Comparison of ENCODE assay signal across 16 cellular contexts in the genomic region with DNA sequence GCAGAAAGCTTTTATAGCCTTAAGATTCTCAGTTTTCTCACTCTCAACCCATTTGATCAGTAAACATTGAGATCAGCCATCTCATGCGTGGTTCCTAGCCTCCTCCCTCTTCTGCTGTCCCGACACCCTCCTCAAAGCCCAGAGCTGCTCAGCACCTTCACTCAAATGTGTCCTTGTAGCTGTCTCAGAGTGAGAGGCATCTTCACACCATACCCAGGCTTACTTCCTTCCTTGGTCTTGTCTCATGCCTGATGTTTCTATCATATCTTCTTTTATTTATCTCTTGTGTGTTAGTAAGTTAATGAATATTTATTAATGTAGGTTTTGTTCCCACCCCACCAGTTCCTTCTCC.
DNase-seq lines count a peak whose midpoint lies in the region; ATAC-seq lines count a peak whose summit lies in the region.
"Had no signal": no experiment of that assay in that cellular context is flagged by ENCODE, and none has a peak within 500 bp of the region (broad histone marks: within the 10 kb centered on the region; RNA-seq: fewer than 3 reads in every experiment).

No MANE protein-coding gene starts in this region.

- H3K36me3 Mint-ChIP-seq in dendritic cell treated with granulocyte-macrophage colony-stimulating factor and Interleukin-4, amounts not matched to agents 40 ng/mL and 50 ng/mL, for 4 days (ENCODE audit: low read depth) = no peaks in the 10 kb centered on the region
- no peaks in the 10 kb centered on the region for H3K36me3 Mint-ChIP-seq in T-helper 2 cell treated with Interferon-gamma antibody and Interleukin-4, amounts not matched to agents 5 μg/mL and 100 μg/mL, for 36 hours (ENCODE audit: low read depth)
- H3K36me3 Mint-ChIP-seq: CD14-positive monocyte had no signal

- no peak overlapping the region for H3K4me3 Mint-ChIP-seq in dendritic cell treated with granulocyte-macrophage colony-stimulating factor and Interleukin-4, amounts not matched to agents 40 ng/mL and 50 ng/mL, for 4 days
- no peak overlapping the region for H3K4me3 Mint-ChIP-seq in T-helper 2 cell treated with Interferon-gamma antibody and Interleukin-4, amounts not matched to agents 5 μg/mL and 100 μg/mL, for 36 hours
- H3K4me3 Mint-ChIP-seq: CD14-positive monocyte had no signal

- ATAC-seq in GM18868 (IDR thresholded peaks at IDR 0.05; ENCODE audit: unreplicated experiment) (peak; percentile 24), GM21619 (IDR thresholded peaks at IDR 0.05; ENCODE audit: unreplicated experiment) (peak; percentile 27), HG03159 (IDR thresholded peaks at IDR 0.05; ENCODE audit: unreplicated experiment) (peak; percentile 36), GM19351 (IDR thresholded peaks at IDR 0.05; ENCODE audit: unreplicated experiment) (no peak)
- ATAC-seq: K562, psoas muscle had no signal

- DNase-seq in NCI-H1105 (lab: John Stamatoyannopoulos, UW) = no peak
- DNase-seq in RKO (ENCODE audit: low spot score) = no peak
- no peak for DNase-seq in T-helper 2 cell treated with Interferon-gamma antibody and Interleukin-4, amounts not matched to agents 5 μg/mL and 100 μg/mL, for 36 hours (ENCODE audit: low spot score)
- DNase-seq: activated naive CD4-positive, alpha-beta T cell treated with Interleukin-2 at 50 U/mL for 16 hours; cerebellar nuclear complex; NCI-H187 treated with DMSO at 0.1 percent for 48 hours; psoas muscle; stomach; SW 1271 had no signal

- peak overlapping the region; percentile 50 for H3K27ac Mint-ChIP-seq in dendritic cell treated with granulocyte-macrophage colony-stimulating factor and Interleukin-4, amounts not matched to agents 40 ng/mL and 50 ng/mL, for 4 days
- no peak overlapping the region for H3K27ac Mint-ChIP-seq in T-helper 2 cell treated with Interferon-gamma antibody and Interleukin-4, amounts not matched to agents 5 μg/mL and 100 μg/mL, for 36 hours

- no peaks in the 10 kb centered on the region for H3K27me3 Mint-ChIP-seq in dendritic cell treated with granulocyte-macrophage colony-stimulating factor and Interleukin-4, amounts not matched to agents 40 ng/mL and 50 ng/mL, for 4 days
- no peaks in the 10 kb centered on the region for H3K27me3 Mint-ChIP-seq in T-helper 2 cell treated with Interferon-gamma antibody and Interleukin-4, amounts not matched to agents 5 μg/mL and 100 μg/mL, for 36 hours (ENCODE audit: low read depth)

- H3K4me1 Mint-ChIP-seq in dendritic cell treated with granulocyte-macrophage colony-stimulating factor and Interleukin-4, amounts not matched to agents 40 ng/mL and 50 ng/mL, for 4 days (ENCODE audit: low read depth) = peaks cover 13% of the 10 kb centered on the region
- peaks cover 2% of the 10 kb centered on the region for H3K4me1 Mint-ChIP-seq in T-helper 2 cell treated with Interferon-gamma antibody and Interleukin-4, amounts not matched to agents 5 μg/mL and 100 μg/mL, for 36 hours (ENCODE audit: low read depth)

- intact Hi-C loops in dendritic cell treated with granulocyte-macrophage colony-stimulating factor and Interleukin-4, amounts not matched to agents 40 ng/mL and 50 ng/mL, for 4 days (cut with micrococcal nuclease) = loop anchor here (5.0 kb wide), 1 partner anchor 75 kb away; a partner anchor contains a TSS

- no peaks in the 10 kb centered on the region for H3K9me3 Mint-ChIP-seq in dendritic cell treated with granulocyte-macrophage colony-stimulating factor and Interleukin-4, amounts not matched to agents 40 ng/mL and 50 ng/mL, for 4 days
- H3K9me3 Mint-ChIP-seq in T-helper 2 cell treated with Interferon-gamma antibody and Interleukin-4, amounts not matched to agents 5 μg/mL and 100 μg/mL, for 36 hours = no peaks in the 10 kb centered on the region
- H3K9me3 Mint-ChIP-seq: CD14-positive monocyte had no signal
